In genomic region chr7:1666251-1666778, GRCh38 we compare ENCODE assay signal across 8 cellular contexts. TPM values are rescaled to one million over a fixed set of nuclear protein-coding genes. Genes with fewer than 3 reads are reported as not detected.
A peak's percentile ranks its signal among the peaks of the same experiment; 100 is the strongest.
DNase-seq lines count a peak whose midpoint lies in the region; ATAC-seq and TF ChIP-seq lines count a peak whose summit lies in the region.

No MANE protein-coding gene starts in this region.

- H3K27ac ChIP-seq in RWPE2 (ENCODE audit: poor library complexity, severe bottlenecking) (no peak overlapping the region), skin epidermis (peak overlapping the region in 6 of 21 experiments; percentile 23 to 59 (median 36))

- H3K27me3 ChIP-seq in RWPE2 (ENCODE audit: insufficient read depth, poor library complexity, severe bottlenecking): peaks cover 80% of the 10 kb centered on the region

- ATAC-seq in RWPE2 (ENCODE audit: low read depth) (0 out of 3 replicates have a peak, but pooled peaks have one; percentile 4), left ventricle myocardium superior (peak; percentile 2), HG03439 (IDR thresholded peaks at IDR 0.05; ENCODE audit: unreplicated experiment) (no peak), GM18870 (IDR thresholded peaks at IDR 0.05; ENCODE audit: unreplicated experiment) (no peak), GM19463 (IDR thresholded peaks at IDR 0.05; ENCODE audit: unreplicated experiment) (no peak)

- intact Hi-C loops in left ventricle myocardium superior (cut with micrococcal nuclease): no loop called here

- TF ChIP-seq CTCF in RWPE2 (IDR thresholded peaks at IDR 0.05; ENCODE audit: poor library complexity, severe bottlenecking): no peak

- H3K4me3 ChIP-seq in RWPE2 (ENCODE audit: severe bottlenecking): no peak overlapping the region
- H3K4me3 ChIP-seq in skin epidermis: peak overlapping the region; percentile 43 to 59 (median 51)

- H3K36me3 ChIP-seq in RWPE2 (ENCODE audit: low read depth): no peaks in the 10 kb centered on the region

- H3K4me1 ChIP-seq in RWPE2 (ENCODE audit: insufficient read depth, poor library complexity, severe bottlenecking): no peaks in the 10 kb centered on the region

- DNase-seq in GM03348 (ENCODE audit: low spot score): peak; percentile 63
- DNase-seq in RWPE2 (ENCODE audit: low spot score): peak; percentile 53
- DNase-seq in left ventricle myocardium superior: peak; percentile 32
- DNase-seq in anterior cingulate cortex (lab: John Stamatoyannopoulos, UW): no peak

- no peaks in the 10 kb centered on the region for H3K9me3 ChIP-seq in RWPE2 (ENCODE audit: severe bottlenecking)

RNA-seq across cellular contexts. Expression of gene ELFN1, which starts 3.8 kb away (rescaled TPM):
- total RNA-seq in left ventricle myocardium superior: 12.0 TPM

Comparison
In these comparisons a context has a peak if more than half of its experiments do, and no peak if none do; other contexts are left out.
1. DNase-seq: peak in GM03348 (single experiment), RWPE2 (single experiment) and left ventricle myocardium superior (single experiment); none in anterior cingulate cortex (0 of 58).
2. ATAC-seq: peak in RWPE2 (single experiment) and left ventricle myocardium superior (single experiment); none in HG03439 (single experiment), GM18870 (single experiment) and GM19463 (single experiment).